ENCODE assay signal across 8 cellular contexts in the genomic region with DNA sequence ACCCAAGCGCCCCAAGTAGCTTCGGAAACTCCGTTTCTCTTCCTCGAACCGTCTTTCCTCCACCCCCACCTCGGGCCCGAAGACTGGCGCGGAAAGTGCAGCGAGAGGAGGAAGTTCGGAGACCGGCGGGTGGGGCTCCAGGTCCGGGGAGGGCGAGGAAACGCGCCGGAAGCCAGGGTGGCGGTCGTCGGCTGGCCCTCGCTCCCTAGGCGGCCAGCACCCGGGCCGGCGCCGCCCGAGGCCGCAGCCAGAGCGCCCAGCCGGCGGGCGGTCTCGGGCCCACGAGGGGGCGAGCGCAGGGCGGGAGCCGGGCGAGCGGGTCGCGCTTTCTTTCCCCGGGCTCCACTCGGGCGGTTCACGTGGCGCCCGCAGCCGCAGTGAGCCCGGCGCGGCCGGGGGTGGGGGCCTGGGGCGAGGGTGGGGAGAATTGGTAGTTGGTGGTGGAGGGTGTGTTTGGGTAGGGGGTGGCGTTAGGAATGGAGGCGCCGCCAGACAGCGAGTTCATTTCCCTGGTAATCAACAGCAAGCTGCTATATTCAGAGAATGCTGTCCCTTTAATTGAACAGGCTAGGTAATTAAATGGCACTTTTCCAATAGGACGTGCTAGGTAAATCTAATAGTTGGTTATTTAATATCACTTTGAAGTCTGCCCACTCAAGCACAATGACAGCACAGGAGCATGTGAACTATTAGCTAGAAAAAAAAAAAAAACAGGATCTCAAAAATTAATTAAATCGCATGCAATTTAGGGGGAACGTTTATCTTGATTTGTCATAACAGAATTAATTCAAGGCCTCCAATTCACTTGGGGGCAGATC. TPM values are rescaled to one million over a fixed set of nuclear protein-coding genes. Genes with fewer than 3 reads are reported as not detected.
DNase-seq lines count a peak whose midpoint lies in the region; ATAC-seq and TF ChIP-seq lines count a peak whose summit lies in the region.

No MANE protein-coding gene starts in this region.

- peaks cover 14% of the 10 kb centered on the region for H4K20me1 ChIP-seq in OCI-LY3 (ENCODE audit: insufficient read depth, low read length)

- H3K27me3 Mint-ChIP-seq in activated T-helper 17 cell treated with anti-CD3 and anti-CD28 coated beads, Interleukin-2, amount 50 U/mL, for 72 hours, result no peaks in the 10 kb centered on the region
- H3K27me3 Mint-ChIP-seq in naive thymus-derived CD8-positive, alpha-beta T cell, result no peaks in the 10 kb centered on the region

- H3K4me3 ChIP-seq in OCI-LY3 (ENCODE audit: low read length) (peak overlapping the region; percentile 85), fibroblast of mammary gland (ENCODE audit: control insufficient read depth, low read depth, low read length) (peak overlapping the region; percentile 86), suprapubic skin (peak overlapping the region; percentile 94)

- H3K27ac ChIP-seq in OCI-LY3 (ENCODE audit: low read length), result peak overlapping the region; percentile 8
- H3K27ac ChIP-seq in suprapubic skin, result peak overlapping the region; percentile 92

- peaks cover 18% of the 10 kb centered on the region for H3K27me3 ChIP-seq in OCI-LY3 (ENCODE audit: low read depth, low read length)
- no peaks in the 10 kb centered on the region for H3K27me3 ChIP-seq in suprapubic skin

- no peaks in the 10 kb centered on the region for H3K79me2 ChIP-seq in OCI-LY3 (ENCODE audit: low read length)

- H3K36me3 ChIP-seq in OCI-LY3 (replicated peaks; ENCODE audit: low read depth, low read length) (peaks cover 18% of the 10 kb centered on the region), suprapubic skin (peaks cover 13% of the 10 kb centered on the region)

- no peak for TF ChIP-seq EP300 in suprapubic skin (IDR thresholded peaks at IDR 0.05)

- peak; percentile 46 for ATAC-seq in HG03442 (IDR thresholded peaks at IDR 0.05; ENCODE audit: unreplicated experiment)
- peak; percentile 59 for ATAC-seq in activated T-helper 17 cell treated with anti-CD3 and anti-CD28 coated beads, Interleukin-2, amount 50 U/mL, for 72 hours (replicated peaks)
- peak; percentile 55 for ATAC-seq in naive thymus-derived CD8-positive, alpha-beta T cell

- no peaks in the 10 kb centered on the region for H3K9me3 Mint-ChIP-seq in activated T-helper 17 cell treated with anti-CD3 and anti-CD28 coated beads, Interleukin-2, amount 50 U/mL, for 72 hours
- no peaks in the 10 kb centered on the region for H3K9me3 Mint-ChIP-seq in naive thymus-derived CD8-positive, alpha-beta T cell

- TF ChIP-seq CTCF in OCI-LY3 (IDR thresholded peaks at IDR 0.05; ENCODE audit: low read depth, low read length) (no peak), fibroblast of mammary gland (conservative IDR thresholded peaks at IDR 0.05; ENCODE audit: control insufficient read depth, insufficient read depth, low read depth, low read length) (no peak), suprapubic skin (IDR thresholded peaks at IDR 0.05) (peak in 1 of 2 donors; percentile 41)

- peaks cover 48% of the 10 kb centered on the region for H3K36me3 Mint-ChIP-seq in activated T-helper 17 cell treated with anti-CD3 and anti-CD28 coated beads, Interleukin-2, amount 50 U/mL, for 72 hours (ENCODE audit: low read depth)
- H3K36me3 Mint-ChIP-seq in naive thymus-derived CD8-positive, alpha-beta T cell, result peaks cover 0 to 19% (median 6%) of the 10 kb centered on the region in 3 donors

- H3K9ac ChIP-seq in OCI-LY3 (ENCODE audit: low read length), result peak overlapping the region; percentile 75

- H2AFZ ChIP-seq in OCI-LY3 (ENCODE audit: low read depth, low read length), result no peak overlapping the region; the same call in 1 of the 2 replicates

- 1% methylated on average over 37 of the region's 62 CpGs for WGBS in suprapubic skin

- DNase-seq in CD1c-positive myeloid dendritic cell (ENCODE audit: extremely low spot score), result peak; percentile 79
- DNase-seq in GM19240 (ENCODE audit: insufficient read length, low spot score), result peak; percentile 35
- DNase-seq in fibroblast of mammary gland (ENCODE audit: low read depth), result no peak
- DNase-seq in naive thymus-derived CD8-positive, alpha-beta T cell, result peak; percentile 28 to 75 (median 55)
- DNase-seq in suprapubic skin (ENCODE audit: low spot score in 2 of 2), result peak; percentile 83 to 86

- POLR2A ChIA-PET in naive thymus-derived CD8-positive, alpha-beta T cell (lab: Charles Lee), result interaction anchor here (0.8 to 1.5 kb wide), 2 partner anchors 10 to 421 kb away, joined by 7 read pairs; partner anchors contain the start of gene SELENOF

- H3K4me3 Mint-ChIP-seq in activated T-helper 17 cell treated with anti-CD3 and anti-CD28 coated beads, Interleukin-2, amount 50 U/mL, for 72 hours, result peak overlapping the region; percentile 86
- peak overlapping the region; percentile 82 to 96 (median 91) for H3K4me3 Mint-ChIP-seq in naive thymus-derived CD8-positive, alpha-beta T cell

- H3K27ac Mint-ChIP-seq in activated T-helper 17 cell treated with anti-CD3 and anti-CD28 coated beads, Interleukin-2, amount 50 U/mL, for 72 hours, result peak overlapping the region; percentile 96
- H3K27ac Mint-ChIP-seq in naive thymus-derived CD8-positive, alpha-beta T cell, result peak overlapping the region; percentile 35 to 94 (median 86)

- H3K9me3 ChIP-seq in OCI-LY3 (ENCODE audit: insufficient read depth, low read length) (no peaks in the 10 kb centered on the region), suprapubic skin (no peaks in the 10 kb centered on the region)

- TF ChIP-seq POLR2A in suprapubic skin (IDR thresholded peaks at IDR 0.05), result peak in 1 of 2 donors; percentile 32

- H3K4me1 ChIP-seq in OCI-LY3 (ENCODE audit: low read length), result peaks cover 36% of the 10 kb centered on the region
- peaks cover 63% of the 10 kb centered on the region for H3K4me1 ChIP-seq in suprapubic skin

- H3K4me1 Mint-ChIP-seq in activated T-helper 17 cell treated with anti-CD3 and anti-CD28 coated beads, Interleukin-2, amount 50 U/mL, for 72 hours, result peaks cover 36% of the 10 kb centered on the region
- H3K4me1 Mint-ChIP-seq in naive thymus-derived CD8-positive, alpha-beta T cell, result peaks cover 28 to 65% (median 52%) of the 10 kb centered on the region in 4 donors

- H3K4me2 ChIP-seq in OCI-LY3 (ENCODE audit: low read length), result peak overlapping the region; percentile 94

RNA-seq across cellular contexts. Expression of gene LMO4, which starts 6.7 kb away (rescaled TPM):
- 10 to 100 TPM in 1 of 2 donors, 1 to 10 TPM in 1; 9.2 to 23.1 TPM for total RNA-seq in activated T-helper 17 cell treated with anti-CD3 and anti-CD28 coated beads, Interleukin-2, amount 50 U/mL, for 72 hours
- total RNA-seq in naive thymus-derived CD8-positive, alpha-beta T cell, result 10 to 100 TPM; 18.8 to 19.4 TPM
- polyA plus RNA-seq in naive thymus-derived CD8-positive, alpha-beta T cell, result 10 to 100 TPM in 2 of 3 donors, 1 to 10 TPM in 1; 6.8 to 13.0 (median 12.5) TPM
- total RNA-seq in suprapubic skin, result 10 to 100 TPM; 48.8 to 67.1 (median 52.2) TPM
